In genomic region chr1:209850342-209850979, GRCh38 we compare ENCODE assay signal across 8 cellular contexts. TPM values are rescaled to one million over a fixed set of nuclear protein-coding genes. Genes with fewer than 3 reads are reported as not detected.
DNase-seq lines count a peak whose midpoint lies in the region; ATAC-seq and TF ChIP-seq lines count a peak whose summit lies in the region.

No MANE protein-coding gene starts in this region.

- H3K27ac Mint-ChIP-seq in CD8-positive, alpha-beta memory T cell = peak overlapping the region in 4 of 8 donors; percentile 9 to 42 (median 26)

- H3K36me3 Mint-ChIP-seq in CD8-positive, alpha-beta memory T cell = peaks cover 0 to 91% (median 23%) of the 10 kb centered on the region in 3 donors

- WGBS in esophagus muscularis mucosa = 51% methylated on average over 6 of the region's 6 CpGs

- H3K4me3 Mint-ChIP-seq in CD8-positive, alpha-beta memory T cell = no peak overlapping the region

- no peak overlapping the region for H3K4me2 ChIP-seq in DND-41 (ENCODE audit: insufficient read depth, low read length)

- H3K9me3 ChIP-seq in DND-41 (ENCODE audit: insufficient read depth, low read length, severe bottlenecking) = no peaks in the 10 kb centered on the region
- H3K9me3 ChIP-seq in WERI-Rb-1 (ENCODE audit: severe bottlenecking) = no peaks in the 10 kb centered on the region
- H3K9me3 ChIP-seq in esophagus muscularis mucosa = no peaks in the 10 kb centered on the region
- H3K9me3 ChIP-seq in CD8-positive, alpha-beta memory T cell (ENCODE audit: low read length) = no peaks in the 10 kb centered on the region

- intact Hi-C loops in esophagus muscularis mucosa (cut with DNase I) = no loop called here

- TF ChIP-seq POLR2A in esophagus muscularis mucosa (IDR thresholded peaks at IDR 0.05; ENCODE audit: low read depth) = no peak

- CTCF ChIA-PET in CD8-positive, alpha-beta memory T cell (lab: Charles Lee) = interaction anchor here (0.7 to 0.9 kb wide), 2 partner anchors 10 kb away, joined by 3 to 4 read pairs; no protein-coding TSS in a partner anchor

- no peaks in the 10 kb centered on the region for H3K27me3 Mint-ChIP-seq in CD8-positive, alpha-beta memory T cell

- no peak overlapping the region for H3K9ac ChIP-seq in DND-41 (ENCODE audit: low read depth, low read length)

- H4K20me1 ChIP-seq in DND-41 (ENCODE audit: insufficient read depth, low read length) = peaks cover 7% of the 10 kb centered on the region; the same call in 1 of the 2 replicates

- peaks cover 2 to 12% (median 10%) of the 10 kb centered on the region in 3 donors for H3K4me1 Mint-ChIP-seq in CD8-positive, alpha-beta memory T cell

- H3K9me3 Mint-ChIP-seq in CD8-positive, alpha-beta memory T cell = no peaks in the 10 kb centered on the region

- POLR2A ChIA-PET in CD8-positive, alpha-beta memory T cell (lab: Charles Lee) = no interaction called here

- no peak overlapping the region for H2AFZ ChIP-seq in DND-41 (ENCODE audit: low read depth, low read length)

- H3K27ac ChIP-seq in DND-41 (ENCODE audit: low read length) = no peak overlapping the region
- no peak overlapping the region for H3K27ac ChIP-seq in WERI-Rb-1
- H3K27ac ChIP-seq in esophagus muscularis mucosa (replicated peaks in 1 of 4) = no peak overlapping the region
- H3K27ac ChIP-seq in CD8-positive, alpha-beta memory T cell (ENCODE audit: low read depth, low read length) = no peak overlapping the region

- no peaks in the 10 kb centered on the region; the same call in 1 of the 2 replicates for H3K79me2 ChIP-seq in DND-41 (ENCODE audit: insufficient read depth, low read length)

- H3K27me3 ChIP-seq in DND-41 (ENCODE audit: insufficient read depth, low read length, poor library complexity) = no peaks in the 10 kb centered on the region
- no peaks in the 10 kb centered on the region for H3K27me3 ChIP-seq in H7 (ENCODE audit: control insufficient read depth, insufficient read depth, low read length)
- no peaks in the 10 kb centered on the region for H3K27me3 ChIP-seq in WERI-Rb-1 (ENCODE audit: insufficient read depth, low read depth, severe bottlenecking)
- H3K27me3 ChIP-seq in esophagus muscularis mucosa = no peaks in the 10 kb centered on the region
- no peaks in the 10 kb centered on the region for H3K27me3 ChIP-seq in CD8-positive, alpha-beta memory T cell (ENCODE audit: insufficient read depth, low read length, poor library complexity, severe bottlenecking)

- peak; percentile 55 for TF ChIP-seq CTCF in DND-41 (IDR thresholded peaks at IDR 0.05; ENCODE audit: borderline replicate concordance, extremely low read depth, low read length, poor library complexity, severe bottlenecking)
- peak; percentile 90 for TF ChIP-seq CTCF in WERI-Rb-1 (IDR thresholded peaks at IDR 0.05; ENCODE audit: low read depth, low read length)
- TF ChIP-seq CTCF in esophagus muscularis mucosa (IDR thresholded peaks at IDR 0.05) = peak; percentile 22 to 49 (median 27)

- H3K4me1 ChIP-seq in DND-41 (ENCODE audit: insufficient read depth, low read length) (no peaks in the 10 kb centered on the region), esophagus muscularis mucosa (no peaks in the 10 kb centered on the region)
- H3K4me1 ChIP-seq in CD8-positive, alpha-beta memory T cell (ENCODE audit: insufficient read depth, low read length) = no peaks in the 10 kb centered on the region

- H3K36me3 ChIP-seq in DND-41 (ENCODE audit: insufficient read depth, low read length) (peaks cover 88% of the 10 kb centered on the region), H7 (replicated peaks; ENCODE audit: control insufficient read depth, insufficient read depth, low read length) (peaks cover 4% of the 10 kb centered on the region), WERI-Rb-1 (peaks cover 23% of the 10 kb centered on the region), esophagus muscularis mucosa (peaks cover 24 to 96% (median 65%) of the 10 kb centered on the region in 4 donors)
- H3K36me3 ChIP-seq in CD8-positive, alpha-beta memory T cell (ENCODE audit: insufficient read depth, low read length) = peaks cover 30% of the 10 kb centered on the region

- peak; percentile 67 for ATAC-seq in DND-41 (ENCODE audit: insufficient read depth, low read depth)

- DNase-seq in DND-41 = peak; percentile 28
- peak; percentile 72 for DNase-seq in H7
- DNase-seq in NCI-H1105 treated with DMSO at 0.1 percent for 48 hours (lab: John Stamatoyannopoulos, UW) = peak; percentile 67
- peak; percentile 89 for DNase-seq in WERI-Rb-1
- DNase-seq in esophagus muscularis mucosa (ENCODE audit: extremely low spot score) = peak; percentile 68
- DNase-seq in pons (ENCODE audit: low spot score) = peak; percentile 71
- DNase-seq in GDM1 (lab: John Stamatoyannopoulos, UW) = no peak
- DNase-seq in CD8-positive, alpha-beta memory T cell = no peak

- no peak overlapping the region for H3K4me3 ChIP-seq in DND-41 (ENCODE audit: low read depth in 1 of 2, low read length in 2 of 2)
- no peak overlapping the region for H3K4me3 ChIP-seq in H7 (ENCODE audit: insufficient read depth, low read depth, low read length)
- no peak overlapping the region for H3K4me3 ChIP-seq in WERI-Rb-1 (ENCODE audit: low read depth, low read length)
- H3K4me3 ChIP-seq in esophagus muscularis mucosa = no peak overlapping the region
- no peak overlapping the region for H3K4me3 ChIP-seq in CD8-positive, alpha-beta memory T cell (ENCODE audit: low read length)

- no peak for TF ChIP-seq EP300 in esophagus muscularis mucosa (IDR thresholded peaks at IDR 0.05)

RNA-seq across cellular contexts. Expression of gene UTP25, which starts 22.7 kb away (rescaled TPM):
- 8.7 and 12.3 TPM in 2 replicates for total RNA-seq in H7 (2014; rRNA removed; shearing (Covaris generic))
- total RNA-seq in esophagus muscularis mucosa = 1 to 10 TPM; 3.7 to 8.0 (median 7.3) TPM
- total RNA-seq in CD8-positive, alpha-beta memory T cell = 10 to 100 TPM; 14.9 to 15.2 TPM
- polyA plus RNA-seq in CD8-positive, alpha-beta memory T cell = 4.9 TPM

RNA-seq across cellular contexts. Expression of gene IRF6, which starts 44.5 kb away (rescaled TPM):
- 2.3 and 4.1 TPM in 2 replicates for total RNA-seq in H7 (2014; rRNA removed; shearing (Covaris generic))
- 1 to 10 TPM in 1 of 4 donors, under 1 TPM in 3; 0.46 to 1.2 (median 0.75) TPM for total RNA-seq in esophagus muscularis mucosa
- total RNA-seq in CD8-positive, alpha-beta memory T cell = 1 to 10 TPM; 1.2 TPM
- polyA plus RNA-seq in CD8-positive, alpha-beta memory T cell = 1.0 TPM

Comparison
In these comparisons a context has a peak if more than half of its experiments do, and no peak if none do; other contexts are left out.
1. DNase-seq: peak in DND-41 (single experiment), H7 (single experiment), NCI-H1105 treated with DMSO at 0.1 percent for 48 hours (single experiment), WERI-Rb-1 (single experiment), esophagus muscularis mucosa (single experiment) and pons (single experiment); none in GDM1 (single experiment) and CD8-positive, alpha-beta memory T cell (0 of 5).
2. CTCF ChIP-seq: peak in every context shown above with its lines; median percentile 90 in WERI-Rb-1; 55 in DND-41; 27 in esophagus muscularis mucosa.